1 cellular context compared by ENCODE assay signal in genomic region chr3:197295871-197296270, GRCh38.
TF ChIP-seq lines count a peak whose summit lies in the region.

No MANE protein-coding gene starts in this region.

TF ChIP-seq in GM12878, 131 proteins besides CTCF, POLR2A, EP300 and RAD21 (continued from another document and continues in another):
- TF ChIP-seq ZBTB4 (CRISPR knock-in tag; IDR thresholded peaks at IDR 0.05), result no peak
- no peak for TF ChIP-seq ZNF207 (IDR thresholded peaks at IDR 0.05; ENCODE audit: borderline replicate concordance)
- no peak for TF ChIP-seq SMAD1 (IDR thresholded peaks at IDR 0.05; ENCODE audit: low read depth, partially characterized antibody)
- no peak for TF ChIP-seq TBL1XR1 (IDR thresholded peaks at IDR 0.05; ENCODE audit: low read depth, low read length)
- TF ChIP-seq, protein P1, sequence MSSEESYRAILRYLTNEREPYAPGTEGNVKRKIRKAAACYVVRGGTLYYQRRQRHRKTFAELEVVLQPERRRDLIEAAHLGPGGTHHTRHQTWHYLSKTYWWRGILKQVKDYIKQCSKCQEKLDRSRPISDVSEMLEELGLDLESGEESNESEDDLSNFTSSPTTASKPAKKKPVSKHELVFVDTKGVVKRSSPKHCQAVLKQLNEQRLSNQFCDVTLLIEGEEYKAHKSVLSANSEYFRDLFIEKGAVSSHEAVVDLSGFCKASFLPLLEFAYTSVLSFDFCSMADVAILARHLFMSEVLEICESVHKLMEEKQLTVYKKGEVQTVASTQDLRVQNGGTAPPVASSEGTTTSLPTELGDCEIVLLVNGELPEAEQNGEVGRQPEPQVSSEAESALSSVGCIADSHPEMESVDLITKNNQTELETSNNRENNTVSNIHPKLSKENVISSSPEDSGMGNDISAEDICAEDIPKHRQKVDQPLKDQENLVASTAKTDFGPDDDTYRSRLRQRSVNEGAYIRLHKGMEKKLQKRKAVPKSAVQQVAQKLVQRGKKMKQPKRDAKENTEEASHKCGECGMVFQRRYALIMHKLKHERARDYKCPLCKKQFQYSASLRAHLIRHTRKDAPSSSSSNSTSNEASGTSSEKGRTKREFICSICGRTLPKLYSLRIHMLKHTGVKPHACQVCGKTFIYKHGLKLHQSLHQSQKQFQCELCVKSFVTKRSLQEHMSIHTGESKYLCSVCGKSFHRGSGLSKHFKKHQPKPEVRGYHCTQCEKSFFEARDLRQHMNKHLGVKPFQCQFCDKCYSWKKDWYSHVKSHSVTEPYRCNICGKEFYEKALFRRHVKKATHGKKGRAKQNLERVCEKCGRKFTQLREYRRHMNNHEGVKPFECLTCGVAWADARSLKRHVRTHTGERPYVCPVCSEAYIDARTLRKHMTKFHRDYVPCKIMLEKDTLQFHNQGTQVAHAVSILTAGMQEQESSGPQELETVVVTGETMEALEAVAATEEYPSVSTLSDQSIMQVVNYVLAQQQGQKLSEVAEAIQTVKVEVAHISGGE (CRISPR knock-in tag; IDR thresholded peaks at IDR 0.05), result no peak
- TF ChIP-seq KLF5 (IDR thresholded peaks at IDR 0.05; ENCODE audit: partially characterized antibody), result no peak
- TF ChIP-seq, protein P2, sequence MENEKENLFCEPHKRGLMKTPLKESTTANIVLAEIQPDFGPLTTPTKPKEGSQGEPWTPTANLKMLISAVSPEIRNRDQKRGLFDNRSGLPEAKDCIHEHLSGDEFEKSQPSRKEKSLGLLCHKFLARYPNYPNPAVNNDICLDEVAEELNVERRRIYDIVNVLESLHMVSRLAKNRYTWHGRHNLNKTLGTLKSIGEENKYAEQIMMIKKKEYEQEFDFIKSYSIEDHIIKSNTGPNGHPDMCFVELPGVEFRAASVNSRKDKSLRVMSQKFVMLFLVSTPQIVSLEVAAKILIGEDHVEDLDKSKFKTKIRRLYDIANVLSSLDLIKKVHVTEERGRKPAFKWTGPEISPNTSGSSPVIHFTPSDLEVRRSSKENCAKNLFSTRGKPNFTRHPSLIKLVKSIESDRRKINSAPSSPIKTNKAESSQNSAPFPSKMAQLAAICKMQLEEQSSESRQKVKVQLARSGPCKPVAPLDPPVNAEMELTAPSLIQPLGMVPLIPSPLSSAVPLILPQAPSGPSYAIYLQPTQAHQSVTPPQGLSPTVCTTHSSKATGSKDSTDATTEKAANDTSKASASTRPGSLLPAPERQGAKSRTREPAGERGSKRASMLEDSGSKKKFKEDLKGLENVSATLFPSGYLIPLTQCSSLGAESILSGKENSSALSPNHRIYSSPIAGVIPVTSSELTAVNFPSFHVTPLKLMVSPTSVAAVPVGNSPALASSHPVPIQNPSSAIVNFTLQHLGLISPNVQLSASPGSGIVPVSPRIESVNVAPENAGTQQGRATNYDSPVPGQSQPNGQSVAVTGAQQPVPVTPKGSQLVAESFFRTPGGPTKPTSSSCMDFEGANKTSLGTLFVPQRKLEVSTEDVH (IDR thresholded peaks at IDR 0.05; ENCODE audit: low read depth, partially characterized antibody), result no peak
- peak; percentile 14; the same call in 1 of the 2 replicates for TF ChIP-seq CREB1 (IDR thresholded peaks at IDR 0.05; ENCODE audit: low read depth)
- TF ChIP-seq BCL11A (IDR thresholded peaks at IDR 0.05; ENCODE audit: low read depth, low read length), result no peak
- TF ChIP-seq KAT2A (conservative IDR thresholded peaks at IDR 0.05; ENCODE audit: control insufficient read depth, low read depth, low read length), result no peak
- TF ChIP-seq NFIC (IDR thresholded peaks at IDR 0.05; ENCODE audit: low read depth, low read length), result peak; percentile 80
- TF ChIP-seq EZH2 (IDR thresholded peaks at IDR 0.05; ENCODE audit: borderline replicate concordance, control insufficient read depth, low read depth, low read length), result no peak
- TF ChIP-seq SIX5 (IDR thresholded peaks at IDR 0.05; ENCODE audit: low read depth, low read length, severe bottlenecking), result no peak
- TF ChIP-seq TCF3 (IDR thresholded peaks at IDR 0.05; ENCODE audit: borderline replicate concordance, insufficient read depth, low read depth, low read length), result no peak
- TF ChIP-seq GABPA (IDR thresholded peaks at IDR 0.05; ENCODE audit: low read depth), result no peak
- TF ChIP-seq ZNF217 (IDR thresholded peaks at IDR 0.05), result no peak
- 0 out of 2 replicates have a peak, but pooled peaks have one; percentile 42 for TF ChIP-seq RUNX3 (IDR thresholded peaks at IDR 0.05; ENCODE audit: low read length)
- no peak for TF ChIP-seq ZNF592 (IDR thresholded peaks at IDR 0.05)
- no peak for TF ChIP-seq POLR2AphosphoS5 (IDR thresholded peaks at IDR 0.05; ENCODE audit: low read length)
- TF ChIP-seq, protein P3, sequence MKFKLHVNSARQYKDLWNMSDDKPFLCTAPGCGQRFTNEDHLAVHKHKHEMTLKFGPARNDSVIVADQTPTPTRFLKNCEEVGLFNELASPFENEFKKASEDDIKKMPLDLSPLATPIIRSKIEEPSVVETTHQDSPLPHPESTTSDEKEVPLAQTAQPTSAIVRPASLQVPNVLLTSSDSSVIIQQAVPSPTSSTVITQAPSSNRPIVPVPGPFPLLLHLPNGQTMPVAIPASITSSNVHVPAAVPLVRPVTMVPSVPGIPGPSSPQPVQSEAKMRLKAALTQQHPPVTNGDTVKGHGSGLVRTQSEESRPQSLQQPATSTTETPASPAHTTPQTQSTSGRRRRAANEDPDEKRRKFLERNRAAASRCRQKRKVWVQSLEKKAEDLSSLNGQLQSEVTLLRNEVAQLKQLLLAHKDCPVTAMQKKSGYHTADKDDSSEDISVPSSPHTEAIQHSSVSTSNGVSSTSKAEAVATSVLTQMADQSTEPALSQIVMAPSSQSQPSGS (IDR thresholded peaks at IDR 0.05; ENCODE audit: low read length), result no peak
- TF ChIP-seq USF2 (IDR thresholded peaks at IDR 0.05; ENCODE audit: borderline replicate concordance, low read depth, low read length), result no peak
- TF ChIP-seq RBBP5 (conservative IDR thresholded peaks at IDR 0.05), result no peak
- TF ChIP-seq PAX8 (IDR thresholded peaks at IDR 0.05), result no peak
- TF ChIP-seq SMARCA5 (IDR thresholded peaks at IDR 0.05), result no peak
- TF ChIP-seq PRDM15 (CRISPR knock-in tag; IDR thresholded peaks at IDR 0.05), result no peak
- no peak for TF ChIP-seq EGR1 (IDR thresholded peaks at IDR 0.05; ENCODE audit: borderline replicate concordance in 1 of 2, low read depth in 2 of 2, low read length in 2 of 2)
- TF ChIP-seq NRF1 (conservative IDR thresholded peaks at IDR 0.05; ENCODE audit: low read depth, low read length), result no peak
- TF ChIP-seq, protein P4, sequence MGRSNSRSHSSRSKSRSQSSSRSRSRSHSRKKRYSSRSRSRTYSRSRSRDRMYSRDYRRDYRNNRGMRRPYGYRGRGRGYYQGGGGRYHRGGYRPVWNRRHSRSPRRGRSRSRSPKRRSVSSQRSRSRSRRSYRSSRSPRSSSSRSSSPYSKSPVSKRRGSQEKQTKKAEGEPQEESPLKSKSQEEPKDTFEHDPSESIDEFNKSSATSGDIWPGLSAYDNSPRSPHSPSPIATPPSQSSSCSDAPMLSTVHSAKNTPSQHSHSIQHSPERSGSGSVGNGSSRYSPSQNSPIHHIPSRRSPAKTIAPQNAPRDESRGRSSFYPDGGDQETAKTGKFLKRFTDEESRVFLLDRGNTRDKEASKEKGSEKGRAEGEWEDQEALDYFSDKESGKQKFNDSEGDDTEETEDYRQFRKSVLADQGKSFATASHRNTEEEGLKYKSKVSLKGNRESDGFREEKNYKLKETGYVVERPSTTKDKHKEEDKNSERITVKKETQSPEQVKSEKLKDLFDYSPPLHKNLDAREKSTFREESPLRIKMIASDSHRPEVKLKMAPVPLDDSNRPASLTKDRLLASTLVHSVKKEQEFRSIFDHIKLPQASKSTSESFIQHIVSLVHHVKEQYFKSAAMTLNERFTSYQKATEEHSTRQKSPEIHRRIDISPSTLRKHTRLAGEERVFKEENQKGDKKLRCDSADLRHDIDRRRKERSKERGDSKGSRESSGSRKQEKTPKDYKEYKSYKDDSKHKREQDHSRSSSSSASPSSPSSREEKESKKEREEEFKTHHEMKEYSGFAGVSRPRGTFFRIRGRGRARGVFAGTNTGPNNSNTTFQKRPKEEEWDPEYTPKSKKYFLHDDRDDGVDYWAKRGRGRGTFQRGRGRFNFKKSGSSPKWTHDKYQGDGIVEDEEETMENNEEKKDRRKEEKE (IDR thresholded peaks at IDR 0.05), result no peak
- no peak for TF ChIP-seq GATAD2B (conservative IDR thresholded peaks at IDR 0.05; ENCODE audit: low read depth)
- TF ChIP-seq RAD51 (IDR thresholded peaks at IDR 0.05), result no peak
- 0 out of 2 replicates have a peak, but pooled peaks have one; percentile 27 for TF ChIP-seq CREM (IDR thresholded peaks at IDR 0.05; ENCODE audit: low read depth)
- no peak for TF ChIP-seq HDGF (IDR thresholded peaks at IDR 0.05)
- no peak for TF ChIP-seq SREBF2 (IDR thresholded peaks at IDR 0.05; ENCODE audit: low read length)
- TF ChIP-seq CHD4 (IDR thresholded peaks at IDR 0.05), result no peak
- no peak for TF ChIP-seq RB1 (IDR thresholded peaks at IDR 0.05; ENCODE audit: borderline replicate concordance)
- TF ChIP-seq CHD1 (IDR thresholded peaks at IDR 0.05; ENCODE audit: low read depth, low read length), result no peak
- TF ChIP-seq SRF (IDR thresholded peaks at IDR 0.05; ENCODE audit: low read depth in 2 of 2, low read length in 2 of 2), result no peak
- no peak for TF ChIP-seq YY1 (IDR thresholded peaks at IDR 0.05; ENCODE audit: low read depth, low read length)
- no peak for TF ChIP-seq BHLHE40 (IDR thresholded peaks at IDR 0.05; ENCODE audit: borderline replicate concordance in 1 of 2, low read depth in 2 of 2, low read length in 1 of 2)
